10 cellular contexts compared by ENCODE assay signal in genomic region chr2:217942731-217943335, GRCh38. TPM values are rescaled to one million over a fixed set of nuclear protein-coding genes. Genes with fewer than 3 reads are reported as not detected.
DNase-seq lines count a peak whose midpoint lies in the region; ATAC-seq and TF ChIP-seq lines count a peak whose summit lies in the region.
"Had no signal": no experiment of that assay in that cellular context is flagged by ENCODE, and none has a peak within 500 bp of the region (broad histone marks: within the 10 kb centered on the region; RNA-seq: fewer than 3 reads in every experiment).

No MANE protein-coding gene starts in this region.

- WGBS in sigmoid colon, 2 donors: 22 to 25% methylated on average over 3 of the region's 3 CpGs

- peaks cover 0 to 7% (median 0%) of the 10 kb centered on the region in 11 experiments; a peak in 1 of 22 replicates for H3K36me3 ChIP-seq in BLaER1 treated with 17β-estradiol and CSF1 and Interleukin-3, amounts not matched to agents 10 nM and 100 nM
- H3K36me3 ChIP-seq in brain microvascular endothelial cell (replicated peaks) (no peaks in the 10 kb centered on the region), sigmoid colon (peaks cover 0 to 8% (median 0%) of the 10 kb centered on the region in 4 donors)

- H3K27me3 Mint-ChIP-seq in effector memory CD8-positive, alpha-beta T cell: peaks cover 53 to 66% of the 10 kb centered on the region in 2 donors

- peak overlapping the region in 3 of 11 experiments; percentile 37 to 61 (median 43); a peak in 3 of 22 replicates for H3K9ac ChIP-seq in BLaER1 treated with 17β-estradiol and CSF1 and Interleukin-3, amounts not matched to agents 10 nM and 100 nM

- H3K4me1 Mint-ChIP-seq in effector memory CD8-positive, alpha-beta T cell (ENCODE audit: low read depth in 2 of 2): peaks cover 0 to 2% of the 10 kb centered on the region in 2 donors

- ATAC-seq in effector memory CD8-positive, alpha-beta T cell (replicated peaks): no peak

- no peak overlapping the region for H3K27ac Mint-ChIP-seq in effector memory CD8-positive, alpha-beta T cell
- H3K27ac Mint-ChIP-seq: activated naive CD4-positive, alpha-beta T cell treated with anti-CD3 and anti-CD28 coated beads, Interleukin-2, amount 50 U/mL, for 72 hours had no signal

- peak overlapping the region; percentile 44 to 95 (median 74); a peak in 21 of 22 replicates for H3K4me2 ChIP-seq in BLaER1 treated with 17β-estradiol and CSF1 and Interleukin-3, amounts not matched to agents 10 nM and 100 nM

- H3K36me3 Mint-ChIP-seq in effector memory CD8-positive, alpha-beta T cell (ENCODE audit: insufficient read depth): no peaks in the 10 kb centered on the region
- H3K36me3 Mint-ChIP-seq: activated naive CD4-positive, alpha-beta T cell treated with anti-CD3 and anti-CD28 coated beads, Interleukin-2, amount 50 U/mL, for 72 hours had no signal

- peak overlapping the region in 3 of 10 experiments; percentile 33 to 55 (median 41); a peak in 6 of 20 replicates for H3K4me3 ChIP-seq in BLaER1 treated with 17β-estradiol and CSF1 and Interleukin-3, amounts not matched to agents 10 nM and 100 nM
- H3K4me3 ChIP-seq in brain microvascular endothelial cell (ENCODE audit: low read depth, low read length) (peak overlapping the region; percentile 72), sigmoid colon (peak overlapping the region; percentile 56 to 85 (median 80))

- in situ Hi-C loops in brain microvascular endothelial cell (cut with HindIII; ENCODE audit: low pct_ligation_motif_present, low sequenced_read_pairs): no loop called here

- TF ChIP-seq CTCF in brain microvascular endothelial cell (IDR thresholded peaks at IDR 0.05; ENCODE audit: low read depth, low read length, missing control alignments): no peak
- TF ChIP-seq CTCF in sigmoid colon (IDR thresholded peaks at IDR 0.05): no peak

- H4K20me1 ChIP-seq in BLaER1 treated with 17β-estradiol and CSF1 and Interleukin-3, amounts not matched to agents 10 nM and 100 nM: peaks cover 0 to 67% (median 13%) of the 10 kb centered on the region in 11 experiments; a peak in 11 of 22 replicates

- intact Hi-C loops in sigmoid colon (cut with DNase I): no loop called here

- H3K9me3 Mint-ChIP-seq in effector memory CD8-positive, alpha-beta T cell: no peaks in the 10 kb centered on the region
- H3K9me3 Mint-ChIP-seq: activated naive CD4-positive, alpha-beta T cell treated with anti-CD3 and anti-CD28 coated beads, Interleukin-2, amount 50 U/mL, for 72 hours had no signal

- no peak overlapping the region for H3K4me3 Mint-ChIP-seq in effector memory CD8-positive, alpha-beta T cell

- TF ChIP-seq POLR2A in sigmoid colon (IDR thresholded peaks at IDR 0.05): no peak

- H3K27me3 ChIP-seq in BLaER1 treated with 17β-estradiol and CSF1 and Interleukin-3, amounts not matched to agents 10 nM and 100 nM: no peaks in the 10 kb centered on the region
- H3K27me3 ChIP-seq in brain microvascular endothelial cell (replicated peaks) (no peaks in the 10 kb centered on the region), sigmoid colon (no peaks in the 10 kb centered on the region)

- no peak for TF ChIP-seq EP300 in sigmoid colon (IDR thresholded peaks at IDR 0.05)

- DNase-seq in brain microvascular endothelial cell: no peak
- DNase-seq in kidney tubule cell (ENCODE audit: low spot score): peak; percentile 79
- no peak for DNase-seq in sigmoid colon
- DNase-seq in stimulated activated CD8-positive, alpha-beta memory T cell treated with anti-CD3 and anti-CD28 coated beads, Interleukin-4, amount 100 ng/mL, for 48 hours: no peak
- no peak for DNase-seq in effector memory CD8-positive, alpha-beta T cell
- no peak for DNase-seq in stimulated activated CD4-positive, alpha-beta T cell treated with anti-CD3 and anti-CD28 coated beads, Interleukin-15, amount 100 ng/mL, for 24 hours
- DNase-seq in DMS79 treated with DMSO at 0.1 percent for 48 hours (lab: John Stamatoyannopoulos, UW): no peak

- no peaks in the 10 kb centered on the region for H3K9me3 ChIP-seq in BLaER1 treated with 17β-estradiol and CSF1 and Interleukin-3, amounts not matched to agents 10 nM and 100 nM (replicated peaks in 1 of 11)
- H3K9me3 ChIP-seq in sigmoid colon: no peaks in the 10 kb centered on the region

- H3K27ac ChIP-seq in BLaER1 treated with 17β-estradiol and CSF1 and Interleukin-3, amounts not matched to agents 10 nM and 100 nM: no peak overlapping the region
- H3K27ac ChIP-seq in brain microvascular endothelial cell (no peak overlapping the region), sigmoid colon (peak overlapping the region; percentile 94 to 98 (median 98))

- H3K4me1 ChIP-seq in BLaER1 treated with 17β-estradiol and CSF1 and Interleukin-3, amounts not matched to agents 10 nM and 100 nM: peaks cover 32 to 44% (median 37%) of the 10 kb centered on the region in 10 experiments
- H3K4me1 ChIP-seq in sigmoid colon: peaks cover 0 to 90% (median 60%) of the 10 kb centered on the region in 4 donors

RNA-seq across cellular contexts. Expression of gene TNS1, which starts 60.0 kb away (rescaled TPM):
- total RNA-seq in sigmoid colon: 1,000 to 10,000 TPM in 2 of 4 donors, 100 to 1,000 TPM in 2; 444 to 1,607 (median 968) TPM
- 10 to 100 TPM in 2 of 3 donors, 1 to 10 TPM in 1; 3.7 to 57.2 (median 13.8) TPM for polyA plus RNA-seq in sigmoid colon
- total RNA-seq: NCI-H460 had no signal

Comparison
In these comparisons a context has a peak if more than half of its experiments do, and no peak if none do; other contexts are left out.
1. H3K27ac ChIP-seq: peak in sigmoid colon (4 of 4); none in BLaER1 treated with 17β-estradiol and CSF1 and Interleukin-3, amounts not matched to agents 10 nM and 100 nM (0 of 11) and brain microvascular endothelial cell (single experiment).